1 cellular context compared by ENCODE assay signal in the genomic region with DNA sequence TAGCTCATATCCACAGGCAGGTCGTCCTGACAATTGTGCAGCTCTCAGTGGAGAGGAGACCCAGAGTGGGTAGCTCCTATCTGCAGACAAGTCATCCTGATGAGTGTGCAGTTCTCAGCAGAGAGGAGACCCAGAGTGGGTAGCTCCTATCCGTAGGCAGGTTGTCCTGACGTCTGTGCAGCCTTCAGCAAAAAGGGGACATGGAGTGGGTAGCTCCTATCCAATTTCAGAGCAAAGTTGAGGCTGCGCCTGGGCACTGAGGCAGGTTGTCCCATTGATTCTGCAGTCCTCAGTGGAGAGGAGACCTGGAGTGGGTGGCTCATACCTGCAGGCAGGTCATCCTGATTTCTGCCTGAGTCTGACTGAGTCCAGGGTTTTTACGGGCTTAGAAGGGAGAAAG.
TF ChIP-seq lines count a peak whose summit lies in the region.

No MANE protein-coding gene starts in this region.

TF ChIP-seq in GM23338, 12 proteins besides CTCF, POLR2A, EP300 and RAD21 (continued from another document):
- TF ChIP-seq, protein P1, sequence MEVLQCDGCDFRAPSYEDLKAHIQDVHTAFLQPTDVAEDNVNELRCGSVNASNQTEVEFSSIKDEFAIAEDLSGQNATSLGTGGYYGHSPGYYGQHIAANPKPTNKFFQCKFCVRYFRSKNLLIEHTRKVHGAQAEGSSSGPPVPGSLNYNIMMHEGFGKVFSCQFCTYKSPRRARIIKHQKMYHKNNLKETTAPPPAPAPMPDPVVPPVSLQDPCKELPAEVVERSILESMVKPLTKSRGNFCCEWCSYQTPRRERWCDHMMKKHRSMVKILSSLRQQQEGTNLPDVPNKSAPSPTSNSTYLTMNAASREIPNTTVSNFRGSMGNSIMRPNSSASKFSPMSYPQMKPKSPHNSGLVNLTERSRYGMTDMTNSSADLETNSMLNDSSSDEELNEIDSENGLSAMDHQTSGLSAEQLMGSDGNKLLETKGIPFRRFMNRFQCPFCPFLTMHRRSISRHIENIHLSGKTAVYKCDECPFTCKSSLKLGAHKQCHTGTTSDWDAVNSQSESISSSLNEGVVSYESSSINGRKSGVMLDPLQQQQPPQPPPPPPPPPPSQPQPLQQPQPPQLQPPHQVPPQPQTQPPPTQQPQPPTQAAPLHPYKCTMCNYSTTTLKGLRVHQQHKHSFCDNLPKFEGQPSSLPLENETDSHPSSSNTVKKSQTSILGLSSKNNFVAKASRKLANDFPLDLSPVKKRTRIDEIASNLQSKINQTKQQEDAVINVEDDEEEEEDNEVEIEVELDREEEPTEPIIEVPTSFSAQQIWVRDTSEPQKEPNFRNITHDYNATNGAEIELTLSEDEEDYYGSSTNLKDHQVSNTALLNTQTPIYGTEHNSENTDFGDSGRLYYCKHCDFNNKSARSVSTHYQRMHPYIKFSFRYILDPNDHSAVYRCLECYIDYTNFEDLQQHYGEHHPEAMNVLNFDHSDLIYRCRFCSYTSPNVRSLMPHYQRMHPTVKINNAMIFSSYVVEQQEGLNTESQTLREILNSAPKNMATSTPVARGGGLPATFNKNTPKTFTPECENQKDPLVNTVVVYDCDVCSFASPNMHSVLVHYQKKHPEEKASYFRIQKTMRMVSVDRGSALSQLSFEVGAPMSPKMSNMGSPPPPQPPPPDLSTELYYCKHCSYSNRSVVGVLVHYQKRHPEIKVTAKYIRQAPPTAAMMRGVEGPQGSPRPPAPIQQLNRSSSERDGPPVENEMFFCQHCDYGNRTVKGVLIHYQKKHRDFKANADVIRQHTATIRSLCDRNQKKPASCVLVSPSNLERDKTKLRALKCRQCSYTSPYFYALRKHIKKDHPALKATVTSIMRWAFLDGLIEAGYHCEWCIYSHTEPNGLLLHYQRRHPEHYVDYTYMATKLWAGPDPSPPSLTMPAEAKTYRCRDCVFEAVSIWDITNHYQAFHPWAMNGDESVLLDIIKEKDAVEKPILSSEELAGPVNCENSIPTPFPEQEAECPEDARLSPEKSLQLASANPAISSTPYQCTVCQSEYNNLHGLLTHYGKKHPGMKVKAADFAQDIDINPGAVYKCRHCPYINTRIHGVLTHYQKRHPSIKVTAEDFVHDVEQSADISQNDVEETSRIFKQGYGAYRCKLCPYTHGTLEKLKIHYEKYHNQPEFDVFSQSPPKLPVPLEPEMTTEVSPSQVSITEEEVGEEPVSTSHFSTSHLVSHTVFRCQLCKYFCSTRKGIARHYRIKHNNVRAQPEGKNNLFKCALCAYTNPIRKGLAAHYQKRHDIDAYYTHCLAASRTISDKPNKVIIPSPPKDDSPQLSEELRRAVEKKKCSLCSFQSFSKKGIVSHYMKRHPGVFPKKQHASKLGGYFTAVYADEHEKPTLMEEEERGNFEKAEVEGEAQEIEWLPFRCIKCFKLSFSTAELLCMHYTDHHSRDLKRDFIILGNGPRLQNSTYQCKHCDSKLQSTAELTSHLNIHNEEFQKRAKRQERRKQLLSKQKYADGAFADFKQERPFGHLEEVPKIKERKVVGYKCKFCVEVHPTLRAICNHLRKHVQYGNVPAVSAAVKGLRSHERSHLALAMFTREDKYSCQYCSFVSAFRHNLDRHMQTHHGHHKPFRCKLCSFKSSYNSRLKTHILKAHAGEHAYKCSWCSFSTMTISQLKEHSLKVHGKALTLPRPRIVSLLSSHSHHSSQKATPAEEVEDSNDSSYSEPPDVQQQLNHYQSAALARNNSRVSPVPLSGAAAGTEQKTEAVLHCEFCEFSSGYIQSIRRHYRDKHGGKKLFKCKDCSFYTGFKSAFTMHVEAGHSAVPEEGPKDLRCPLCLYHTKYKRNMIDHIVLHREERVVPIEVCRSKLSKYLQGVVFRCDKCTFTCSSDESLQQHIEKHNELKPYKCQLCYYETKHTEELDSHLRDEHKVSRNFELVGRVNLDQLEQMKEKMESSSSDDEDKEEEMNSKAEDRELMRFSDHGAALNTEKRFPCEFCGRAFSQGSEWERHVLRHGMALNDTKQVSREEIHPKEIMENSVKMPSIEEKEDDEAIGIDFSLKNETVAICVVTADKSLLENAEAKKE (CRISPR knock-in tag; IDR thresholded peaks at IDR 0.05) = no peak
- TF ChIP-seq JUNB (IDR thresholded peaks at IDR 0.05; ENCODE audit: unreplicated experiment) (no peak), EZH2phosphoT487 (IDR thresholded peaks at IDR 0.05; ENCODE audit: unreplicated experiment) (no peak), ZNF114 (CRISPR knock-in tag; IDR thresholded peaks at IDR 0.05) (no peak), NANOG (IDR thresholded peaks at IDR 0.05; ENCODE audit: borderline replicate concordance) (no peak), ZNF331 (CRISPR knock-in tag; IDR thresholded peaks at IDR 0.05; ENCODE audit: low read depth) (no peak), POLR2AphosphoS5 (IDR thresholded peaks at IDR 0.05; ENCODE audit: low read depth) (no peak), EZH2 (IDR thresholded peaks at IDR 0.05; ENCODE audit: low read depth, unreplicated experiment) (no peak), STAT1 (IDR thresholded peaks at IDR 0.05; ENCODE audit: unreplicated experiment) (no peak)
- TF ChIP-seq, protein P2, sequence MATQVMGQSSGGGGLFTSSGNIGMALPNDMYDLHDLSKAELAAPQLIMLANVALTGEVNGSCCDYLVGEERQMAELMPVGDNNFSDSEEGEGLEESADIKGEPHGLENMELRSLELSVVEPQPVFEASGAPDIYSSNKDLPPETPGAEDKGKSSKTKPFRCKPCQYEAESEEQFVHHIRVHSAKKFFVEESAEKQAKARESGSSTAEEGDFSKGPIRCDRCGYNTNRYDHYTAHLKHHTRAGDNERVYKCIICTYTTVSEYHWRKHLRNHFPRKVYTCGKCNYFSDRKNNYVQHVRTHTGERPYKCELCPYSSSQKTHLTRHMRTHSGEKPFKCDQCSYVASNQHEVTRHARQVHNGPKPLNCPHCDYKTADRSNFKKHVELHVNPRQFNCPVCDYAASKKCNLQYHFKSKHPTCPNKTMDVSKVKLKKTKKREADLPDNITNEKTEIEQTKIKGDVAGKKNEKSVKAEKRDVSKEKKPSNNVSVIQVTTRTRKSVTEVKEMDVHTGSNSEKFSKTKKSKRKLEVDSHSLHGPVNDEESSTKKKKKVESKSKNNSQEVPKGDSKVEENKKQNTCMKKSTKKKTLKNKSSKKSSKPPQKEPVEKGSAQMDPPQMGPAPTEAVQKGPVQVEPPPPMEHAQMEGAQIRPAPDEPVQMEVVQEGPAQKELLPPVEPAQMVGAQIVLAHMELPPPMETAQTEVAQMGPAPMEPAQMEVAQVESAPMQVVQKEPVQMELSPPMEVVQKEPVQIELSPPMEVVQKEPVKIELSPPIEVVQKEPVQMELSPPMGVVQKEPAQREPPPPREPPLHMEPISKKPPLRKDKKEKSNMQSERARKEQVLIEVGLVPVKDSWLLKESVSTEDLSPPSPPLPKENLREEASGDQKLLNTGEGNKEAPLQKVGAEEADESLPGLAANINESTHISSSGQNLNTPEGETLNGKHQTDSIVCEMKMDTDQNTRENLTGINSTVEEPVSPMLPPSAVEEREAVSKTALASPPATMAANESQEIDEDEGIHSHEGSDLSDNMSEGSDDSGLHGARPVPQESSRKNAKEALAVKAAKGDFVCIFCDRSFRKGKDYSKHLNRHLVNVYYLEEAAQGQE (IDR thresholded peaks at IDR 0.05; ENCODE audit: unreplicated experiment) = no peak
- TF ChIP-seq, protein P3, sequence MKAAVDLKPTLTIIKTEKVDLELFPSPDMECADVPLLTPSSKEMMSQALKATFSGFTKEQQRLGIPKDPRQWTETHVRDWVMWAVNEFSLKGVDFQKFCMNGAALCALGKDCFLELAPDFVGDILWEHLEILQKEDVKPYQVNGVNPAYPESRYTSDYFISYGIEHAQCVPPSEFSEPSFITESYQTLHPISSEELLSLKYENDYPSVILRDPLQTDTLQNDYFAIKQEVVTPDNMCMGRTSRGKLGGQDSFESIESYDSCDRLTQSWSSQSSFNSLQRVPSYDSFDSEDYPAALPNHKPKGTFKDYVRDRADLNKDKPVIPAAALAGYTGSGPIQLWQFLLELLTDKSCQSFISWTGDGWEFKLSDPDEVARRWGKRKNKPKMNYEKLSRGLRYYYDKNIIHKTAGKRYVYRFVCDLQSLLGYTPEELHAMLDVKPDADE (IDR thresholded peaks at IDR 0.05) = no peak
